9 cellular contexts compared by ENCODE assay signal in genomic region chr3:129326138-129326537, GRCh38.
"Had no signal": no experiment of that assay in that cellular context is flagged by ENCODE, and none has a peak within 500 bp of the region (broad histone marks: within the 10 kb centered on the region; RNA-seq: fewer than 3 reads in every experiment).

No MANE protein-coding gene starts in this region.

- FAIRE-seq: H54, HTR-8/SVneo, K562 had no signal

- H3K4me3 ChIP-seq: GM23248, K562 had no signal

- ATAC-seq: K562 had no signal

- H3K27ac ChIP-seq: GM23248 had no signal

- H2AFZ ChIP-seq: GM23248 had no signal

- DNase-seq: GM23248, GOT3, H9, HCEC 1CT, IMR-90, KG1 had no signal

- H3K9ac ChIP-seq: GM23248 had no signal
